22 cellular contexts compared by ENCODE assay signal in the genomic region with DNA sequence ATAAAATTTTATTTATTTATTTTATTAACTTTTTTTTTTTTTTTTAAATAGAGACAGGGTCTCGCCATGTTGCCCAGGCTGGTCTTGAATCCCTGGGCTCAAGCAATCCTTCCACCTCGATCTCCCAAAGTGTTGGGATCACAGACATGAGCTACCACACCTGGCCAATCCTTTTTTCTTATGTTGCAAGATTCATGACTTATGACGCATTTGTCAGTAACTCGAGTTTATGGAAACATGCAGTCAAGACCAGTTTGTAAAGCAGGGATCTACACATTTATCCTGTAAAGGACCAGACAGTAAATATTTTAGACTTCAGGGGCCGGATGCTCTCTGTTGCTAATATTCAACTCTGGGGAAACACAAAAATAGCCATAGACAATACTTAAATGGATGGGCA. TPM values are rescaled to one million over a fixed set of nuclear protein-coding genes. Genes with fewer than 3 reads are reported as not detected.
DNase-seq lines count a peak whose midpoint lies in the region; TF ChIP-seq lines count a peak whose summit lies in the region.
"Had no signal": no experiment of that assay in that cellular context is flagged by ENCODE, and none has a peak within 500 bp of the region (broad histone marks: within the 10 kb centered on the region; RNA-seq: fewer than 3 reads in every experiment).

No MANE protein-coding gene starts in this region.

- TF ChIP-seq CTCF in MCF 10A (IDR thresholded peaks at IDR 0.05; ENCODE audit: unreplicated experiment) (no peak), mammary epithelial cell (conservative IDR thresholded peaks at IDR 0.05 in 1 of 2, IDR thresholded peaks at IDR 0.05 in 1 of 2; ENCODE audit: extremely low read depth in 1 of 2, insufficient read depth in 1 of 2, low read depth in 1 of 2, low read length in 2 of 2) (no peak), epithelial cell of esophagus (IDR thresholded peaks at IDR 0.05; ENCODE audit: insufficient read depth, low read depth, low read length, missing control alignments) (no peak), OCI-LY7 (conservative IDR thresholded peaks at IDR 0.05; ENCODE audit: low read length) (no peak)

- in situ Hi-C loops in mammary epithelial cell (cut with MboI; ENCODE audit: low sequenced_read_pairs in 2 of 2): no loop called here

- no peaks in the 10 kb centered on the region for H3K36me3 Mint-ChIP-seq in MCF 10A (ENCODE audit: insufficient read depth, unreplicated experiment)
- H3K36me3 Mint-ChIP-seq: CD14-positive monocyte had no signal

- intact Hi-C loops in MCF 10A (cut with micrococcal nuclease): no loop called here
- intact Hi-C loops in mammary epithelial cell (cut with micrococcal nuclease): no loop called here
- intact Hi-C loops in OCI-LY7 (cut with micrococcal nuclease; ENCODE audit: unreplicated experiment): no loop called here

- no TSS peak for BruUV-seq in MCF 10A (replicated peaks; lab: Mats Ljungman, UMichigan)
- BruUV-seq in mammary epithelial cell (replicated peaks; lab: Mats Ljungman, UMichigan): no TSS peak
- no TSS peak for BruUV-seq in OCI-LY7 (replicated peaks; lab: Mats Ljungman, UMichigan)

- 91% methylated on average over 4 of the region's 5 CpGs for WGBS in mammary epithelial cell (ENCODE audit: low coverage, missing lambda C conversion rate)
- WGBS in trophoblast cell (ENCODE audit: extremely low coverage, insufficient coverage, insufficient read length): no CpG with 5 or more reads among the region's 5 CpGs

- H3K18ac ChIP-seq in trophoblast cell (ENCODE audit: low read length): no peak overlapping the region

- no peak overlapping the region for H2BK12ac ChIP-seq in trophoblast cell (ENCODE audit: low read length)

- no peaks in the 10 kb centered on the region for H3K36me3 ChIP-seq in mammary epithelial cell (ENCODE audit: insufficient read depth, low read length)
- H3K36me3 ChIP-seq in trophoblast cell (ENCODE audit: control insufficient read depth in 1 of 2, insufficient read depth in 2 of 2, low read length in 2 of 2): no peaks in the 10 kb centered on the region
- no peaks in the 10 kb centered on the region for H3K36me3 ChIP-seq in OCI-LY7 (ENCODE audit: insufficient read depth, low read length)
- H3K36me3 ChIP-seq: BE2C; BLaER1 treated with 17β-estradiol and CSF1 and Interleukin-3, amounts not matched to agents 10 nM and 100 nM had no signal

- H3K23ac ChIP-seq in trophoblast cell (ENCODE audit: low read length): no peak overlapping the region

- no peak overlapping the region for H3K4me3 Mint-ChIP-seq in MCF 10A (ENCODE audit: unreplicated experiment)
- H3K4me3 Mint-ChIP-seq: CD14-positive monocyte; CD4-positive, alpha-beta T cell; CD8-positive, alpha-beta memory T cell had no signal

- H3K4me2 ChIP-seq in mammary epithelial cell (ENCODE audit: insufficient read depth, low read depth, low read length): no peak overlapping the region
- no peak overlapping the region for H3K4me2 ChIP-seq in trophoblast cell (ENCODE audit: low read length)
- no peak overlapping the region for H3K4me2 ChIP-seq in OCI-LY7 (ENCODE audit: low read length)
- H3K4me2 ChIP-seq: BLaER1 treated with 17β-estradiol and CSF1 and Interleukin-3, amounts not matched to agents 10 nM and 100 nM had no signal

- H2BK5ac ChIP-seq in trophoblast cell (ENCODE audit: low read depth, low read length, poor library complexity): no peak overlapping the region

- no peak overlapping the region for H3K4ac ChIP-seq in trophoblast cell (ENCODE audit: low read depth, low read length)

- CTCF ChIA-PET in MCF 10A (lab: Yijun Ruan, JAX) (interaction anchor here (0.7 to 1.1 kb wide), 2 partner anchors 102 to 120 kb away, joined by 3 read pairs; no protein-coding TSS in a partner anchor), mammary epithelial cell (lab: Charles Lee; ENCODE audit: low non-redundant PET) (interaction anchor here (0.6 kb wide), 1 partner anchor 75 kb away, joined by 4 read pairs; no protein-coding TSS in a partner anchor), OCI-LY7 (lab: Charles Lee; ENCODE audit: unreplicated experiment) (interaction anchor here (0.6 kb wide), 1 partner anchor 10 kb away, joined by 3 read pairs; a partner anchor contains a TSS)

- H4K12ac ChIP-seq in trophoblast cell (ENCODE audit: low read depth, low read length): no peak overlapping the region

- no peaks in the 10 kb centered on the region for H3K27me3 Mint-ChIP-seq in MCF 10A (ENCODE audit: insufficient read depth, unreplicated experiment)
- H3K27me3 Mint-ChIP-seq: CD4-positive, alpha-beta T cell had no signal

- peaks cover 12% of the 10 kb centered on the region for H3K4me1 Mint-ChIP-seq in MCF 10A (ENCODE audit: insufficient read depth, unreplicated experiment)

- H4K20me1 ChIP-seq in mammary epithelial cell (ENCODE audit: insufficient read depth, low read length) (no peaks in the 10 kb centered on the region), OCI-LY7 (ENCODE audit: insufficient read depth, low read length) (no peaks in the 10 kb centered on the region)
- H4K20me1 ChIP-seq: BLaER1 treated with 17β-estradiol and CSF1 and Interleukin-3, amounts not matched to agents 10 nM and 100 nM had no signal

- H3K9ac ChIP-seq in mammary epithelial cell (ENCODE audit: insufficient read depth, low read length): no peak overlapping the region
- H3K9ac ChIP-seq in trophoblast cell (ENCODE audit: low read length): no peak overlapping the region
- H3K9ac ChIP-seq: BLaER1 treated with 17β-estradiol and CSF1 and Interleukin-3, amounts not matched to agents 10 nM and 100 nM; GM23248 had no signal

- H3K9me3 ChIP-seq in mammary epithelial cell (replicated peaks; ENCODE audit: insufficient read depth, low read length): no peaks in the 10 kb centered on the region
- no peaks in the 10 kb centered on the region for H3K9me3 ChIP-seq in trophoblast cell (ENCODE audit: insufficient read depth, low read depth, low read length)
- no peaks in the 10 kb centered on the region for H3K9me3 ChIP-seq in OCI-LY7 (ENCODE audit: low read length)
- H3K9me3 ChIP-seq: BE2C had no signal

- H2BK120ac ChIP-seq in trophoblast cell (ENCODE audit: insufficient read depth, low read length, poor library complexity): no peak overlapping the region

- H3K79me2 ChIP-seq in mammary epithelial cell (ENCODE audit: insufficient read depth, low read length): no peaks in the 10 kb centered on the region
- H3K79me2 ChIP-seq in trophoblast cell (ENCODE audit: control insufficient read depth, insufficient read depth, low read length, poor library complexity): no peaks in the 10 kb centered on the region
- no peaks in the 10 kb centered on the region for H3K79me2 ChIP-seq in OCI-LY7 (ENCODE audit: insufficient read depth, low read depth, low read length)

- H3K14ac ChIP-seq in trophoblast cell (ENCODE audit: low read length): no peak overlapping the region

- DNase-seq in MCF 10A (ENCODE audit: unreplicated experiment): peak; percentile 58
- no peak for DNase-seq in mammary epithelial cell
- peak; percentile 24 for DNase-seq in epithelial cell of esophagus (ENCODE audit: low read depth)
- DNase-seq in trophoblast cell: peak; percentile 72 to 94
- DNase-seq in activated CD8-positive, alpha-beta memory T cell treated with anti-CD3 and anti-CD28 coated beads, Interleukin-2, amount 50 U/mL, for 48 hours: no peak
- no peak for DNase-seq in amygdala (lab: John Stamatoyannopoulos, UW)
- no peak for DNase-seq in OCI-LY7 (ENCODE audit: low spot score)
- DNase-seq: ACHN; AML-193; BE2C; CD4-positive, alpha-beta T cell; CD8-positive, alpha-beta memory T cell; DMS 273 treated with DMSO at 0.1 percent for 48 hours; DMS79; GDM1; H7; HCEC 1CT had no signal

- H3K27ac ChIP-seq in mammary epithelial cell (ENCODE audit: insufficient read depth, low read depth, low read length) (no peak overlapping the region), trophoblast cell (ENCODE audit: low read depth, low read length) (no peak overlapping the region), OCI-LY7 (ENCODE audit: low read depth, low read length, poor library complexity, severe bottlenecking) (no peak overlapping the region)
- H3K27ac ChIP-seq: 22Rv1; BLaER1 treated with 17β-estradiol and CSF1 and Interleukin-3, amounts not matched to agents 10 nM and 100 nM; GM23248 had no signal

- POLR2A ChIA-PET in MCF 10A (lab: Yijun Ruan, JAX): interaction anchor here (0.5 to 3.6 kb wide), 7 partner anchors 10 to 78 kb away, joined by 3 to 18 read pairs (median 5); a partner anchor contains a TSS
- POLR2A ChIA-PET in OCI-LY7 (lab: Charles Lee): interaction anchor here (0.5 to 1.7 kb wide), 3 partner anchors 15 to 52 kb away, joined by 3 to 6 read pairs (median 3); no protein-coding TSS in a partner anchor

- H3K4me1 ChIP-seq in mammary epithelial cell (ENCODE audit: insufficient read depth, low read length) (no peaks in the 10 kb centered on the region), trophoblast cell (ENCODE audit: control insufficient read depth in 1 of 2, insufficient read depth in 2 of 2, low read length in 2 of 2) (no peaks in the 10 kb centered on the region), OCI-LY7 (ENCODE audit: insufficient read depth, low read length, poor library complexity, severe bottlenecking) (no peaks in the 10 kb centered on the region)
- H3K4me1 ChIP-seq: BE2C; BLaER1 treated with 17β-estradiol and CSF1 and Interleukin-3, amounts not matched to agents 10 nM and 100 nM had no signal

- H2AFZ ChIP-seq in mammary epithelial cell (ENCODE audit: low read depth, low read length) (no peak overlapping the region), trophoblast cell (ENCODE audit: insufficient read depth, low read length, poor library complexity) (no peak overlapping the region), OCI-LY7 (ENCODE audit: low read length) (no peak overlapping the region)

- H4K8ac ChIP-seq in trophoblast cell (ENCODE audit: low read depth, low read length): no peak overlapping the region

- H3K4me3 ChIP-seq in mammary epithelial cell (replicated peaks in 1 of 3; ENCODE audit: insufficient read depth in 1 of 3, low read depth in 2 of 3, low read length in 3 of 3): no peak overlapping the region
- H3K4me3 ChIP-seq in epithelial cell of esophagus (ENCODE audit: low read length): no peak overlapping the region
- no peak overlapping the region for H3K4me3 ChIP-seq in trophoblast cell (ENCODE audit: low read depth, low read length)
- H3K4me3 ChIP-seq in OCI-LY7 (ENCODE audit: low read depth, low read length, poor library complexity, severe bottlenecking): no peak overlapping the region
- H3K4me3 ChIP-seq: BLaER1 treated with 17β-estradiol and CSF1 and Interleukin-3, amounts not matched to agents 10 nM and 100 nM; GM12878; GM23248 had no signal

- peaks cover 6% of the 10 kb centered on the region for H3K9me3 Mint-ChIP-seq in MCF 10A (ENCODE audit: unreplicated experiment)
- H3K9me3 Mint-ChIP-seq: CD4-positive, alpha-beta T cell; CD8-positive, alpha-beta memory T cell had no signal

- no peaks in the 10 kb centered on the region for H3K27me3 ChIP-seq in mammary epithelial cell (ENCODE audit: insufficient read depth, low read length)
- H3K27me3 ChIP-seq in trophoblast cell (ENCODE audit: insufficient read depth, low read length): no peaks in the 10 kb centered on the region
- H3K27me3 ChIP-seq: BE2C; BLaER1 treated with 17β-estradiol and CSF1 and Interleukin-3, amounts not matched to agents 10 nM and 100 nM had no signal

- H2AK5ac ChIP-seq in trophoblast cell (ENCODE audit: low read length): no peak overlapping the region

- H3K9me2 ChIP-seq in OCI-LY7 (ENCODE audit: insufficient read depth, low read length): no peaks in the 10 kb centered on the region

- H3K27ac Mint-ChIP-seq in MCF 10A (ENCODE audit: low read depth, unreplicated experiment): no peak overlapping the region
- H3K27ac Mint-ChIP-seq: CD4-positive, alpha-beta T cell had no signal

- no peaks in the 10 kb centered on the region for H3K79me1 ChIP-seq in trophoblast cell (ENCODE audit: low read length)

- dilution Hi-C loops in mammary epithelial cell (cut with HindIII; ENCODE audit: low sequenced_read_pairs): no loop called here

- H4K91ac ChIP-seq in trophoblast cell (ENCODE audit: low read depth, low read length): no peak overlapping the region

RNA-seq across cellular contexts. Expression of a gene that starts 9.4 kb away (rescaled TPM):
- total RNA-seq in MCF 10A (2022) (0.28 and 0.37 TPM in 2 replicates), mammary epithelial cell (1 to 10 TPM; 1.7 to 2.2 TPM), OCI-LY7 (2022) (25.2 and 27.6 TPM in 2 replicates)
- polyA plus RNA-seq in mammary epithelial cell: 1.4 TPM
- polyA minus RNA-seq in mammary epithelial cell: 2.9 TPM
- 3.2 and 3.7 TPM in 2 replicates for polyA plus RNA-seq in trophoblast cell (2013)
- 8.4 and 10.3 TPM in 2 replicates for total RNA-seq in OCI-LY7 (2014; rRNA removed; shearing (Covaris generic))

Comparison
In these comparisons a context has a peak if more than half of its experiments do, and no peak if none do; other contexts are left out.
1. DNase-seq: peak in MCF 10A (single experiment), epithelial cell of esophagus (single experiment) and trophoblast cell (2 of 2); none in mammary epithelial cell (single experiment), activated CD8-positive, alpha-beta memory T cell treated with anti-CD3 and anti-CD28 coated beads, Interleukin-2, amount 50 U/mL, for 48 hours (single experiment), amygdala (0 of 56) and OCI-LY7 (single experiment).